In genomic region chr4:8694651-8695151, GRCh38 we compare ENCODE assay signal across 18 cellular contexts.
DNase-seq lines count a peak whose midpoint lies in the region; ATAC-seq and TF ChIP-seq lines count a peak whose summit lies in the region.
"Had no signal": no experiment of that assay in that cellular context is flagged by ENCODE, and none has a peak within 500 bp of the region (broad histone marks: within the 10 kb centered on the region; RNA-seq: fewer than 3 reads in every experiment).

No MANE protein-coding gene starts in this region.

- peaks cover 8% of the 10 kb centered on the region for H3K9me3 Mint-ChIP-seq in activated naive CD4-positive, alpha-beta T cell treated with anti-CD3 and anti-CD28 coated beads, Interleukin-2, amount 10 ng/mL, durations not matched to agents 7 days and 5 days

- no peak overlapping the region for H3K4me3 Mint-ChIP-seq in activated naive CD4-positive, alpha-beta T cell treated with anti-CD3 and anti-CD28 coated beads, Interleukin-2, amount 10 ng/mL, durations not matched to agents 7 days and 5 days

- TF ChIP-seq CTCF in Peyer's patch (IDR thresholded peaks at IDR 0.05) (no peak), spleen (IDR thresholded peaks at IDR 0.05 in 8 of 11, conservative IDR thresholded peaks at IDR 0.05 in 3 of 11) (no peak)

- H3K4me1 ChIP-seq in Peyer's patch (no peaks in the 10 kb centered on the region), spleen (no peaks in the 10 kb centered on the region)

- ATAC-seq in left lobe of liver: no peak
- ATAC-seq: PC-3 had no signal

- WGBS in spleen, 5 donors: 57 to 72% (median 65%) methylated on average over 8 to 10 of the region's 10 CpGs

- no peaks in the 10 kb centered on the region for H3K27me3 Mint-ChIP-seq in activated naive CD4-positive, alpha-beta T cell treated with anti-CD3 and anti-CD28 coated beads, Interleukin-2, amount 10 ng/mL, durations not matched to agents 7 days and 5 days

- H3K27ac Mint-ChIP-seq in activated naive CD4-positive, alpha-beta T cell treated with anti-CD3 and anti-CD28 coated beads, Interleukin-2, amount 10 ng/mL, durations not matched to agents 7 days and 5 days: no peak overlapping the region

- H3K27me3 ChIP-seq in H7 (ENCODE audit: control insufficient read depth, insufficient read depth, low read length): no peaks in the 10 kb centered on the region
- no peaks in the 10 kb centered on the region for H3K27me3 ChIP-seq in Peyer's patch
- H3K27me3 ChIP-seq in spleen (replicated peaks in 1 of 7): peaks cover 0 to 58% (median 0%) of the 10 kb centered on the region in 7 donors

- DNase-seq in H7: peak; percentile 60
- peak in 2 of 3 donors; percentile 13 to 43 for DNase-seq in Peyer's patch
- DNase-seq in left lobe of liver (ENCODE audit: low spot score): peak; percentile 31
- DNase-seq in spleen: peak; percentile 71
- no peak for DNase-seq in CD1c-positive myeloid dendritic cell (ENCODE audit: extremely low spot score)
- DNase-seq in putamen (ENCODE audit: low spot score): no peak
- no peak for DNase-seq in activated naive CD4-positive, alpha-beta T cell treated with anti-CD3 and anti-CD28 coated beads, Interleukin-2, amount 10 ng/mL, durations not matched to agents 7 days and 5 days
- DNase-seq: C1 segment of cervical spinal cord, DND-41, HCEC 1CT, MM.1S, NCI-H1092, NCI-H1436 treated with DMSO at 0.1 percent for 48 hours, NCI-H2029, NCI-H526, PC-3, SIG-M5 had no signal

- intact Hi-C loops in spleen (cut with DNase I; ENCODE audit: low total_unique reads): no loop called here

- CTCF ChIA-PET in activated naive CD4-positive, alpha-beta T cell treated with anti-CD3 and anti-CD28 coated beads, Interleukin-2, amount 10 ng/mL, durations not matched to agents 7 days and 5 days (lab: Charles Lee): no interaction called here

- no peaks in the 10 kb centered on the region for H3K4me1 Mint-ChIP-seq in activated naive CD4-positive, alpha-beta T cell treated with anti-CD3 and anti-CD28 coated beads, Interleukin-2, amount 10 ng/mL, durations not matched to agents 7 days and 5 days

- H3K27ac ChIP-seq in Peyer's patch: no peak overlapping the region
- no peak overlapping the region for H3K27ac ChIP-seq in spleen
- H3K27ac ChIP-seq: RWPE1 had no signal

- no peaks in the 10 kb centered on the region for H3K36me3 Mint-ChIP-seq in activated naive CD4-positive, alpha-beta T cell treated with anti-CD3 and anti-CD28 coated beads, Interleukin-2, amount 10 ng/mL, durations not matched to agents 7 days and 5 days

- TF ChIP-seq POLR2A in Peyer's patch (IDR thresholded peaks at IDR 0.05): no peak
- no peak for TF ChIP-seq POLR2A in spleen (IDR thresholded peaks at IDR 0.05)

- H3K36me3 ChIP-seq in H7 (replicated peaks; ENCODE audit: control insufficient read depth, insufficient read depth, low read length): no peaks in the 10 kb centered on the region
- no peaks in the 10 kb centered on the region for H3K36me3 ChIP-seq in Peyer's patch
- no peaks in the 10 kb centered on the region for H3K36me3 ChIP-seq in spleen

- H3K9me3 ChIP-seq in Peyer's patch (no peaks in the 10 kb centered on the region), spleen (peaks cover 0 to 10% (median 0%) of the 10 kb centered on the region in 8 donors)

- H3K4me3 ChIP-seq in H7 (ENCODE audit: insufficient read depth, low read depth, low read length) (no peak overlapping the region), Peyer's patch (no peak overlapping the region), spleen (no peak overlapping the region)

Comparison
In these comparisons a context has a peak if more than half of its experiments do, and no peak if none do; other contexts are left out.
1. DNase-seq: peak in H7 (single experiment), Peyer's patch (2 of 3), left lobe of liver (single experiment) and spleen (single experiment); none in CD1c-positive myeloid dendritic cell (single experiment), putamen (single experiment) and activated naive CD4-positive, alpha-beta T cell treated with anti-CD3 and anti-CD28 coated beads, Interleukin-2, amount 10 ng/mL, durations not matched to agents 7 days and 5 days (single experiment).